1 cellular context compared by ENCODE assay signal in the genomic region with DNA sequence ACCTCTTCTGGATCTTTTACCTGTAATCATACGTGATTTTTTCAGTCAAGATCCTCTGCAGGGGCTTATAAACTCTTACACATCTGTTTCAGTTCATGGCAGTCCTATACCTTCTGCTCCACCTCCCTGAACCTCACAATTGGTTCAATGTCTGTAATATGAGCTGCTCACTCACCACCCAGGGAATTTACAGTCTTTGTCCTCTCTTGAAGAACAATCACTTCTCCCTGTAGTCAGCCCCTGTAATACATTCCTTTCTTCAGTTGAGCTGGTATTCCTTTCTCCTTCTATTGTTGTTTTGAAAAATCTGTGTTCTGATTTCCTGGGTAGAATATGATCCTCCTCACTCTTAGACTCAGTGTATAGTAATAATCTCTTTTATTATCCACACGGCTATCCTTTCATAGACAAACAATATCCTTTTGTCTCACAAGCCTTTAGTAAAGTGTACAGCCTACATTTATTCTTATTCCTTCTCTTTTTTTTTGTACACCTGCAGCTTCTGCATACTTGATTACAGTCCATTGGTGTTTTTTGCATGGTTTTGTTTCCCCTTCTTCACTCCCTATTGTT.
TF ChIP-seq lines count a peak whose summit lies in the region.

No MANE protein-coding gene starts in this region.

TF ChIP-seq in H1, 55 proteins besides CTCF, POLR2A, EP300 and RAD21 (continued from another document):
- TF ChIP-seq CHD1 (IDR thresholded peaks at IDR 0.05; ENCODE audit: low read depth, low read length) (no peak), CREB1 (IDR thresholded peaks at IDR 0.05) (no peak), POLR2AphosphoS5 (IDR thresholded peaks at IDR 0.05; ENCODE audit: low read depth, low read length) (no peak), TEAD4 (IDR thresholded peaks at IDR 0.05; ENCODE audit: low read depth, low read length) (peak; percentile 61; the same call in 1 of the 2 replicates), SIRT6 (IDR thresholded peaks at IDR 0.05; ENCODE audit: low read length) (no peak), SUZ12 (IDR thresholded peaks at IDR 0.05; ENCODE audit: low read length) (no peak)
- TF ChIP-seq, protein P1, sequence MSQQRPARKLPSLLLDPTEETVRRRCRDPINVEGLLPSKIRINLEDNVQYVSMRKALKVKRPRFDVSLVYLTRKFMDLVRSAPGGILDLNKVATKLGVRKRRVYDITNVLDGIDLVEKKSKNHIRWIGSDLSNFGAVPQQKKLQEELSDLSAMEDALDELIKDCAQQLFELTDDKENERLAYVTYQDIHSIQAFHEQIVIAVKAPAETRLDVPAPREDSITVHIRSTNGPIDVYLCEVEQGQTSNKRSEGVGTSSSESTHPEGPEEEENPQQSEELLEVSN (IDR thresholded peaks at IDR 0.05): no peak
TF ChIP-seq in H1: peak in this region for 1.
